1 cellular context compared by ENCODE assay signal in genomic region chr20:31879143-31879987, GRCh38.
A peak's percentile ranks its signal among the peaks of the same experiment; 100 is the strongest.
TF ChIP-seq lines count a peak whose summit lies in the region.

No MANE protein-coding gene starts in this region.

TF ChIP-seq in HepG2, 621 proteins besides CTCF, POLR2A, EP300 and RAD21 (continued from another document and continues in another):
- TF ChIP-seq, protein P1, sequence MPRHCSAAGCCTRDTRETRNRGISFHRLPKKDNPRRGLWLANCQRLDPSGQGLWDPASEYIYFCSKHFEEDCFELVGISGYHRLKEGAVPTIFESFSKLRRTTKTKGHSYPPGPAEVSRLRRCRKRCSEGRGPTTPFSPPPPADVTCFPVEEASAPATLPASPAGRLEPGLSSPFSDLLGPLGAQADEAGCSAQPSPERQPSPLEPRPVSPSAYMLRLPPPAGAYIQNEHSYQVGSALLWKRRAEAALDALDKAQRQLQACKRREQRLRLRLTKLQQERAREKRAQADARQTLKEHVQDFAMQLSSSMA (CRISPR knock-in tag; IDR thresholded peaks at IDR 0.05), result peak; percentile 75; the same call in 1 of the 2 replicates
- TF ChIP-seq, protein P2, sequence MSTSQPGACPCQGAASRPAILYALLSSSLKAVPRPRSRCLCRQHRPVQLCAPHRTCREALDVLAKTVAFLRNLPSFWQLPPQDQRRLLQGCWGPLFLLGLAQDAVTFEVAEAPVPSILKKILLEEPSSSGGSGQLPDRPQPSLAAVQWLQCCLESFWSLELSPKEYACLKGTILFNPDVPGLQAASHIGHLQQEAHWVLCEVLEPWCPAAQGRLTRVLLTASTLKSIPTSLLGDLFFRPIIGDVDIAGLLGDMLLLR (CRISPR knock-in tag; IDR thresholded peaks at IDR 0.05), result peak; percentile 89
- TF ChIP-seq ZBTB21 (CRISPR knock-in tag; IDR thresholded peaks at IDR 0.05) (0 out of 2 replicates have a peak, but pooled peaks have one; percentile 52), POLR2AphosphoS5 (IDR thresholded peaks at IDR 0.05; ENCODE audit: low read depth, low read length) (peak; percentile 86), STAT6 (CRISPR knock-in tag; IDR thresholded peaks at IDR 0.05; ENCODE audit: borderline replicate concordance) (no peak), RFXAP (CRISPR knock-in tag; IDR thresholded peaks at IDR 0.05; ENCODE audit: borderline replicate concordance) (peak; percentile 51; the same call in 1 of the 2 replicates), ARHGAP35 (CRISPR knock-in tag; IDR thresholded peaks at IDR 0.05; ENCODE audit: borderline replicate concordance) (peak; percentile 91; the same call in 1 of the 2 replicates), CHD4 (IDR thresholded peaks at IDR 0.05; ENCODE audit: borderline replicate concordance, low read length) (no peak), FOXJ3 (CRISPR knock-in tag; IDR thresholded peaks at IDR 0.05; ENCODE audit: borderline replicate concordance) (no peak), ZNF407 (CRISPR knock-in tag; IDR thresholded peaks at IDR 0.05; ENCODE audit: not compliant biosample characterization) (peak; percentile 16), BRF2 (CRISPR knock-in tag; IDR thresholded peaks at IDR 0.05) (no peak), ZNF275 (CRISPR knock-in tag; IDR thresholded peaks at IDR 0.05; ENCODE audit: borderline replicate concordance) (peak; percentile 86; the same call in 1 of the 2 replicates), POLR2G (IDR thresholded peaks at IDR 0.05; ENCODE audit: low read depth, low read length) (peak; percentile 82), ZNF496 (CRISPR knock-in tag; IDR thresholded peaks at IDR 0.05; ENCODE audit: insufficient replicate concordance) (no peak), U2AF2 (IDR thresholded peaks at IDR 0.05; ENCODE audit: low read depth, low read length) (peak; percentile 99), SRY (CRISPR knock-in tag; IDR thresholded peaks at IDR 0.05) (peak; percentile 20; the same call in 1 of the 2 replicates), ZBTB38 (CRISPR knock-in tag; IDR thresholded peaks at IDR 0.05) (no peak), SYNCRIP (IDR thresholded peaks at IDR 0.05; ENCODE audit: insufficient read depth, low read depth, low read length) (no peak), ZNF7 (CRISPR knock-in tag; IDR thresholded peaks at IDR 0.05) (0 out of 2 replicates have a peak, but pooled peaks have one; percentile 10), GLI4 (CRISPR knock-in tag; IDR thresholded peaks at IDR 0.05; ENCODE audit: borderline replicate concordance) (0 out of 2 replicates have a peak, but pooled peaks have one; percentile 18), ZNF572 (CRISPR knock-in tag; IDR thresholded peaks at IDR 0.05) (0 out of 2 replicates have a peak, but pooled peaks have one; percentile 2), MYC (CRISPR knock-in tag; IDR thresholded peaks at IDR 0.05; ENCODE audit: borderline replicate concordance) (peak; percentile 69; the same call in 1 of the 2 replicates), ZNF343 (CRISPR knock-in tag; IDR thresholded peaks at IDR 0.05) (peak; percentile 78; the same call in 1 of the 2 replicates), ZNF678 (CRISPR knock-in tag; IDR thresholded peaks at IDR 0.05) (no peak; the same call in 1 of the 2 replicates), KDM3A (CRISPR knock-in tag; IDR thresholded peaks at IDR 0.05; ENCODE audit: low read depth) (peak; percentile 29; the same call in 1 of the 2 replicates), MZF1 (CRISPR knock-in tag; IDR thresholded peaks at IDR 0.05; ENCODE audit: borderline replicate concordance) (no peak), SAP130 (CRISPR knock-in tag; IDR thresholded peaks at IDR 0.05; ENCODE audit: low read depth) (peak; percentile 99), IRX3 (CRISPR knock-in tag; IDR thresholded peaks at IDR 0.05; ENCODE audit: borderline replicate concordance, low read depth) (no peak), EHMT2 (IDR thresholded peaks at IDR 0.05; ENCODE audit: borderline replicate concordance, low read depth, low read length) (no peak), ZNF235 (CRISPR knock-in tag; IDR thresholded peaks at IDR 0.05; ENCODE audit: borderline replicate concordance) (0 out of 2 replicates have a peak, but pooled peaks have one; percentile 32), GATA4 (IDR thresholded peaks at IDR 0.05; ENCODE audit: borderline replicate concordance, low read depth) (peak; percentile 55; the same call in 1 of the 2 replicates), GTF2F1 (IDR thresholded peaks at IDR 0.05; ENCODE audit: low read length) (no peak), ZNF83 (CRISPR knock-in tag; IDR thresholded peaks at IDR 0.05; ENCODE audit: borderline replicate concordance) (peak; percentile 52; the same call in 1 of the 2 replicates), SMAD1 (CRISPR knock-in tag; IDR thresholded peaks at IDR 0.05; ENCODE audit: borderline replicate concordance, low read depth) (peak; percentile 73; the same call in 1 of the 2 replicates), TOE1 (CRISPR knock-in tag; IDR thresholded peaks at IDR 0.05) (no peak), HDAC2 (CRISPR knock-in tag; IDR thresholded peaks at IDR 0.05) (peak; percentile 58), ZNF230 (CRISPR knock-in tag; IDR thresholded peaks at IDR 0.05) (peak; percentile 83), NCOA2 (CRISPR knock-in tag; IDR thresholded peaks at IDR 0.05) (peak; percentile 72), HNF4A (CRISPR knock-in tag; IDR thresholded peaks at IDR 0.05) (no peak), ZNF850 (CRISPR knock-in tag; conservative IDR thresholded peaks at IDR 0.05) (no peak), MIER2 (CRISPR knock-in tag; IDR thresholded peaks at IDR 0.05) (peak; percentile 88), ZFX (CRISPR knock-in tag; IDR thresholded peaks at IDR 0.05; ENCODE audit: low read depth) (peak; percentile 40; the same call in 1 of the 2 replicates)
- TF ChIP-seq, protein P3, sequence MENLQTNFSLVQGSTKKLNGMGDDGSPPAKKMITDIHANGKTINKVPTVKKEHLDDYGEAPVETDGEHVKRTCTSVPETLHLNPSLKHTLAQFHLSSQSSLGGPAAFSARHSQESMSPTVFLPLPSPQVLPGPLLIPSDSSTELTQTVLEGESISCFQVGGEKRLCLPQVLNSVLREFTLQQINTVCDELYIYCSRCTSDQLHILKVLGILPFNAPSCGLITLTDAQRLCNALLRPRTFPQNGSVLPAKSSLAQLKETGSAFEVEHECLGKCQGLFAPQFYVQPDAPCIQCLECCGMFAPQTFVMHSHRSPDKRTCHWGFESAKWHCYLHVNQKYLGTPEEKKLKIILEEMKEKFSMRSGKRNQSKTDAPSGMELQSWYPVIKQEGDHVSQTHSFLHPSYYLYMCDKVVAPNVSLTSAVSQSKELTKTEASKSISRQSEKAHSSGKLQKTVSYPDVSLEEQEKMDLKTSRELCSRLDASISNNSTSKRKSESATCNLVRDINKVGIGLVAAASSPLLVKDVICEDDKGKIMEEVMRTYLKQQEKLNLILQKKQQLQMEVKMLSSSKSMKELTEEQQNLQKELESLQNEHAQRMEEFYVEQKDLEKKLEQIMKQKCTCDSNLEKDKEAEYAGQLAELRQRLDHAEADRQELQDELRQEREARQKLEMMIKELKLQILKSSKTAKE (CRISPR knock-in tag; IDR thresholded peaks at IDR 0.05; ENCODE audit: borderline replicate concordance), result peak; percentile 70; the same call in 1 of the 2 replicates
